In the genomic region with DNA sequence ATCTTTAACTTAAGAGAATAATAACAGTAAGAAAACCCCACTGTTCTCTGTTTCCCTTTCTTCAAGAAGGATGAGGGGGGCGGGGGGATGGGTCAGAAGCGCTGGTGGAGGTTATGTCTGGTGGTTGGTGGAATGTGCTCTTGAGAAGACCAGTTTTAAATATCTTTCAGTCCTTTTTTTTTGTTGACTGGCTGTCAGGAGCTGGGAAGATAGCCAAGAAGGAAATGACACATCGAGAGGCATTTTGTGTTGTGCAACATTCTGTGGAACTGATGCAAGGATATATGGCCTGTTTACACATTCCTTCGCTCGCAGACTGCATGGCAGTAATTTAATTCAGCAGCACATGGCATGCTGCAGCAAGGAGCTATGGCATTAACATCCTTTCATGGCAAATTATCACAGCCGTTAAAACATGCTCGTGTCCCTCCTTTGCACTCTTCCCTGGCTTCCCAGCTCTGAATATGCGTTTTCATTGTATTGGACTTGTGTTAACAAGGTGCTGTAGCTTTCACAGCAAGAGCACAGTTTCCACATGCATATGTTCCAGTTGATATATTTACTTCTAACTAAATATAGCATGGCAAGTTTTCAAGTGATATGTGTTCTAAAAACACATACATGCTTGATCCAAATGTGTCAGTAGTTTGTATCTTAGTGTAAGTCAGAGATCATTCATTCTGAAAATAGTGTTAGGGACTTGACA, we compare ENCODE assay signal across 8 cellular contexts.
DNase-seq lines count a peak whose midpoint lies in the region; ATAC-seq and TF ChIP-seq lines count a peak whose summit lies in the region.

No MANE protein-coding gene starts in this region.

- TF ChIP-seq CTCF in epithelial cell of proximal tubule (conservative IDR thresholded peaks at IDR 0.05; ENCODE audit: low read depth, low read length) = no peak

- peaks cover 7 to 22% of the 10 kb centered on the region in 2 donors for H3K4me1 ChIP-seq in mucosa of rectum (ENCODE audit: control insufficient read depth in 2 of 2, insufficient read depth in 2 of 2, low read length in 2 of 2)

- H3K4me1 Mint-ChIP-seq in T-cell (peaks cover 33 to 85% (median 77%) of the 10 kb centered on the region in 3 donors), immature natural killer cell (peaks cover 31 to 71% of the 10 kb centered on the region in 2 donors)

- H3K27ac Mint-ChIP-seq in T-cell = peak overlapping the region; percentile 44 to 74
- peak overlapping the region in 2 of 6 donors; percentile 32 to 71 for H3K27ac Mint-ChIP-seq in immature natural killer cell

- ATAC-seq in T-cell (replicated peaks in 1 of 4) (peak in 2 of 4 experiments; percentile 26 to 33), GM19452 (IDR thresholded peaks at IDR 0.05; ENCODE audit: unreplicated experiment) (no peak)

- H3K4me3 ChIP-seq in epithelial cell of proximal tubule (ENCODE audit: low read depth, low read length) = no peak overlapping the region
- peak overlapping the region in 1 of 2 donors; percentile 23 for H3K4me3 ChIP-seq in mucosa of rectum (ENCODE audit: low read length in 2 of 2)

- no peaks in the 10 kb centered on the region for H3K27me3 ChIP-seq in mucosa of rectum (ENCODE audit: control insufficient read depth in 2 of 2, insufficient read depth in 2 of 2, low read length in 2 of 2)

- H3K4me3 Mint-ChIP-seq in T-cell = no peak overlapping the region
- H3K4me3 Mint-ChIP-seq in immature natural killer cell = peak overlapping the region in 1 of 5 donors; percentile 15

- peaks cover 63% of the 10 kb centered on the region for H3K36me3 ChIP-seq in KOPT-K1 (ENCODE audit: insufficient read depth, low read length)
- no peaks in the 10 kb centered on the region for H3K36me3 ChIP-seq in mucosa of rectum (ENCODE audit: control insufficient read depth in 2 of 2, insufficient read depth in 2 of 2, low read length in 2 of 2)

- CTCF ChIA-PET in T-cell (lab: Charles Lee) = no interaction called here

- DNase-seq in DMS153 treated with DMSO at 0.1 percent for 48 hours (lab: John Stamatoyannopoulos, UW; ENCODE audit: unreplicated experiment) = peak; percentile 29
- DNase-seq in T-cell = peak in 3 of 34 experiments; percentile 3 to 27 (median 21)
- DNase-seq in epithelial cell of proximal tubule (ENCODE audit: low read depth) = peak; percentile 99
- DNase-seq in retina = no peak
- no peak for DNase-seq in immature natural killer cell

- no peaks in the 10 kb centered on the region for H3K9me3 Mint-ChIP-seq in T-cell
- no peaks in the 10 kb centered on the region for H3K9me3 Mint-ChIP-seq in immature natural killer cell

- no peaks in the 10 kb centered on the region for H3K9me3 ChIP-seq in KOPT-K1 (ENCODE audit: insufficient read depth, low read length, poor library complexity, severe bottlenecking)
- no peaks in the 10 kb centered on the region for H3K9me3 ChIP-seq in mucosa of rectum (ENCODE audit: control insufficient read depth in 2 of 2, low read length in 2 of 2)

- H3K27me3 Mint-ChIP-seq in T-cell (no peaks in the 10 kb centered on the region), immature natural killer cell (ENCODE audit: low read depth in 3 of 3) (peaks cover 3 to 4% (median 4%) of the 10 kb centered on the region in 3 donors)

- no peak overlapping the region for H3K9ac ChIP-seq in mucosa of rectum (ENCODE audit: low read depth in 1 of 2, low read length in 2 of 2)

- POLR2A ChIA-PET in T-cell (lab: Charles Lee) = no interaction called here

- peaks cover 30% of the 10 kb centered on the region for H3K36me3 Mint-ChIP-seq in T-cell
- no peaks in the 10 kb centered on the region for H3K36me3 Mint-ChIP-seq in immature natural killer cell

- H3K27ac ChIP-seq in KOPT-K1 (ENCODE audit: low read depth, low read length, poor library complexity, severe bottlenecking) = peak overlapping the region; percentile 98
- H3K27ac ChIP-seq in mucosa of rectum (ENCODE audit: low read depth in 2 of 2, low read length in 2 of 2) = peak overlapping the region; percentile 48 to 64

Comparison
In these comparisons a context has a peak if more than half of its experiments do, and no peak if none do; other contexts are left out.
1. DNase-seq: peak in DMS153 treated with DMSO at 0.1 percent for 48 hours (single experiment) and epithelial cell of proximal tubule (single experiment); none in retina (single experiment) and immature natural killer cell (0 of 3).